7 cellular contexts compared by ENCODE assay signal in genomic region chr2:128306081-128306930, GRCh38. TPM values are rescaled to one million over a fixed set of nuclear protein-coding genes. Genes with fewer than 3 reads are reported as not detected.
DNase-seq lines count a peak whose midpoint lies in the region; ATAC-seq lines count a peak whose summit lies in the region.

No MANE protein-coding gene starts in this region.

- H3K27ac ChIP-seq in SJCRH30: peak overlapping the region; percentile 64

- H3K27me3 ChIP-seq in SJCRH30 (no peaks in the 10 kb centered on the region), skeletal muscle satellite cell (ENCODE audit: control insufficient read depth, insufficient read depth, low read length) (no peaks in the 10 kb centered on the region)

- intact Hi-C loops in Right ventricle myocardium superior (cut with DNase I): loop anchor here (10.0 kb wide), 1 partner anchor 132 kb away; no protein-coding TSS in a partner anchor

- H3K4me2 ChIP-seq in skeletal muscle satellite cell (ENCODE audit: low read length): peak overlapping the region; percentile 4

- peak overlapping the region; percentile 53 for H3K9ac ChIP-seq in skeletal muscle satellite cell (ENCODE audit: low read depth, low read length)

- ATAC-seq in Right ventricle myocardium superior (ENCODE audit: poor library complexity) (peak; percentile 25), HG02623 (IDR thresholded peaks at IDR 0.05; ENCODE audit: unreplicated experiment) (no peak), HG03135 (IDR thresholded peaks at IDR 0.05; ENCODE audit: unreplicated experiment) (no peak), GM19463 (IDR thresholded peaks at IDR 0.05; ENCODE audit: unreplicated experiment) (no peak)

- peak overlapping the region; percentile 3; the same call in 1 of the 2 replicates for H3K4me3 ChIP-seq in SJCRH30
- H3K4me3 ChIP-seq in skeletal muscle satellite cell (ENCODE audit: low read length): no peak overlapping the region

- H3K36me3 ChIP-seq in SJCRH30: no peaks in the 10 kb centered on the region
- no peaks in the 10 kb centered on the region for H3K36me3 ChIP-seq in skeletal muscle satellite cell (ENCODE audit: insufficient read depth, low read length)

- H3K4me1 ChIP-seq in SJCRH30 (peaks cover 52% of the 10 kb centered on the region), skeletal muscle satellite cell (ENCODE audit: control insufficient read depth, insufficient read depth, low read length) (peaks cover 31% of the 10 kb centered on the region)

- DNase-seq in HuH-7.5 (ENCODE audit: low spot score) (peak; percentile 92), SJCRH30 (peak; percentile 92 to 93), Right ventricle myocardium superior (peak; percentile 75)

- H3K9me3 ChIP-seq in SJCRH30 (replicated peaks): no peaks in the 10 kb centered on the region
- no peaks in the 10 kb centered on the region for H3K9me3 ChIP-seq in skeletal muscle satellite cell (replicated peaks; ENCODE audit: low read length)

RNA-seq across cellular contexts. Expression of gene HS6ST1, which starts 12.4 kb away (rescaled TPM):
- total RNA-seq in SJCRH30 (2014; rRNA removed; shearing (Covaris generic)): 18.8 and 20.0 TPM in 2 replicates
- 35.1 TPM for total RNA-seq in Right ventricle myocardium superior
- total RNA-seq in skeletal muscle satellite cell (2012; rRNA removed): 12.4 and 20.3 TPM in 2 replicates
